Comparison of ENCODE assay signal across 9 cellular contexts in genomic region chr19:42402376-42403116, GRCh38. TPM values are rescaled to one million over a fixed set of nuclear protein-coding genes. Genes with fewer than 3 reads are reported as not detected.
DNase-seq lines count a peak whose midpoint lies in the region; ATAC-seq, FAIRE-seq and TF ChIP-seq lines count a peak whose summit lies in the region.
"Had no signal": no experiment of that assay in that cellular context is flagged by ENCODE, and none has a peak within 500 bp of the region (broad histone marks: within the 10 kb centered on the region; RNA-seq: fewer than 3 reads in every experiment).

No MANE protein-coding gene starts in this region.

- intact Hi-C loops in CD4-positive, alpha-beta memory T cell (cut with micrococcal nuclease) = no loop called here
- intact Hi-C loops in dendritic cell treated with granulocyte-macrophage colony-stimulating factor and Interleukin-4, amounts not matched to agents 40 ng/mL and 50 ng/mL, for 4 days (cut with micrococcal nuclease) = loop anchor here (5.0 kb wide), 1 partner anchor 295 kb away; no protein-coding TSS in a partner anchor

- peaks cover 52% of the 10 kb centered on the region for H4K20me1 ChIP-seq in neural progenitor cell (ENCODE audit: low read depth)

- H3K4me3 Mint-ChIP-seq in CD4-positive, alpha-beta memory T cell = peak overlapping the region in 7 of 8 donors; percentile 82 to 91 (median 85)
- H3K4me3 Mint-ChIP-seq in dendritic cell treated with granulocyte-macrophage colony-stimulating factor and Interleukin-4, amounts not matched to agents 40 ng/mL and 50 ng/mL, for 4 days = peak overlapping the region; percentile 71
- peak overlapping the region; percentile 93 for H3K4me3 Mint-ChIP-seq in neural progenitor cell

- TF ChIP-seq CTCF in neural progenitor cell (IDR thresholded peaks at IDR 0.05) = no peak

- no peak overlapping the region for H3K27ac ChIP-seq in CD4-positive, alpha-beta memory T cell (ENCODE audit: low read depth, low read length)
- H3K27ac ChIP-seq in neural progenitor cell = no peak overlapping the region

- peak overlapping the region; percentile 92 for H3K4me2 ChIP-seq in neural progenitor cell

- H2AFZ ChIP-seq in neural progenitor cell (replicated peaks) = no peak overlapping the region

- no peak for ATAC-seq in HG02763 (IDR thresholded peaks at IDR 0.05; ENCODE audit: unreplicated experiment)
- no peak for ATAC-seq in GM21381 (IDR thresholded peaks at IDR 0.05; ENCODE audit: unreplicated experiment)

- H3K27me3 Mint-ChIP-seq in CD4-positive, alpha-beta memory T cell = no peaks in the 10 kb centered on the region
- H3K27me3 Mint-ChIP-seq in dendritic cell treated with granulocyte-macrophage colony-stimulating factor and Interleukin-4, amounts not matched to agents 40 ng/mL and 50 ng/mL, for 4 days = peaks cover 29% of the 10 kb centered on the region
- H3K27me3 Mint-ChIP-seq in neural progenitor cell (ENCODE audit: insufficient read depth, low read depth) = peaks cover 13% of the 10 kb centered on the region

- peak overlapping the region; percentile 39 to 88 (median 74) for H3K27ac Mint-ChIP-seq in CD4-positive, alpha-beta memory T cell
- no peak overlapping the region for H3K27ac Mint-ChIP-seq in dendritic cell treated with granulocyte-macrophage colony-stimulating factor and Interleukin-4, amounts not matched to agents 40 ng/mL and 50 ng/mL, for 4 days
- H3K27ac Mint-ChIP-seq in neural progenitor cell = no peak overlapping the region

- no peaks in the 10 kb centered on the region for H3K9me3 Mint-ChIP-seq in CD4-positive, alpha-beta memory T cell
- no peaks in the 10 kb centered on the region for H3K9me3 Mint-ChIP-seq in dendritic cell treated with granulocyte-macrophage colony-stimulating factor and Interleukin-4, amounts not matched to agents 40 ng/mL and 50 ng/mL, for 4 days
- no peaks in the 10 kb centered on the region for H3K9me3 Mint-ChIP-seq in neural progenitor cell

- FAIRE-seq in frontal cortex (lab: Jason Lieb, UNC) = no peak

- no peak for DNase-seq in CD4-positive, alpha-beta memory T cell
- DNase-seq in NCI-H1092 treated with DMSO at 0.1 percent for 48 hours (lab: John Stamatoyannopoulos, UW) = peak; percentile 30
- peak; percentile 32 for DNase-seq in neural progenitor cell (ENCODE audit: low spot score)
- no peak for DNase-seq in NCI-H526 treated with DMSO at 0.1 percent for 48 hours (lab: John Stamatoyannopoulos, UW)
- no peak for DNase-seq in frontal cortex (ENCODE audit: low spot score in 2 of 2)

- CTCF ChIA-PET in CD4-positive, alpha-beta memory T cell (lab: Charles Lee; ENCODE audit: partially characterized antibody) = interaction anchor here (0.6 to 2.7 kb wide), 5 partner anchors 13 to 439 kb away, joined by 3 to 13 read pairs (median 4); no protein-coding TSS in a partner anchor

- no peaks in the 10 kb centered on the region for H3K9me3 ChIP-seq in CD4-positive, alpha-beta memory T cell (ENCODE audit: control insufficient read depth in 1 of 2, low read length in 2 of 2)
- H3K9me3 ChIP-seq in neural progenitor cell (ENCODE audit: low read depth) = no peaks in the 10 kb centered on the region

- peaks cover 21% of the 10 kb centered on the region for H3F3A ChIP-seq in neural progenitor cell (ENCODE audit: low read depth)

- POLR2A ChIA-PET in CD4-positive, alpha-beta memory T cell (lab: Charles Lee; ENCODE audit: partially characterized antibody) = interaction anchor here (0.9 to 3.4 kb wide), 3 partner anchors 17 to 48 kb away, joined by 3 to 13 read pairs (median 7); no protein-coding TSS in a partner anchor

- H3K36me3 ChIP-seq in CD4-positive, alpha-beta memory T cell (ENCODE audit: insufficient read depth, low read length) = no peaks in the 10 kb centered on the region
- H3K36me3 ChIP-seq in neural progenitor cell = no peaks in the 10 kb centered on the region

- H3K4me3 ChIP-seq in CD4-positive, alpha-beta memory T cell (ENCODE audit: low read length in 2 of 2) = peak overlapping the region; percentile 23 to 52
- H3K4me3 ChIP-seq in neural progenitor cell = peak overlapping the region; percentile 70

- H3K36me3 Mint-ChIP-seq in CD4-positive, alpha-beta memory T cell = peaks cover 0 to 7% of the 10 kb centered on the region in 2 donors
- H3K36me3 Mint-ChIP-seq in dendritic cell treated with granulocyte-macrophage colony-stimulating factor and Interleukin-4, amounts not matched to agents 40 ng/mL and 50 ng/mL, for 4 days (ENCODE audit: low read depth) = peaks cover 19% of the 10 kb centered on the region
- H3K36me3 Mint-ChIP-seq in neural progenitor cell = peaks cover 7% of the 10 kb centered on the region

- H3K4me1 ChIP-seq in CD4-positive, alpha-beta memory T cell (ENCODE audit: insufficient read depth, low read length) = peaks cover 24% of the 10 kb centered on the region
- H3K4me1 ChIP-seq in neural progenitor cell = peaks cover 12% of the 10 kb centered on the region

- H3K27me3 ChIP-seq in CD4-positive, alpha-beta memory T cell (ENCODE audit: insufficient read depth, low read length) = no peaks in the 10 kb centered on the region
- H3K27me3 ChIP-seq in neural progenitor cell = peaks cover 5% of the 10 kb centered on the region

- peaks cover 20 to 45% (median 31%) of the 10 kb centered on the region in 4 donors for H3K4me1 Mint-ChIP-seq in CD4-positive, alpha-beta memory T cell
- H3K4me1 Mint-ChIP-seq in dendritic cell treated with granulocyte-macrophage colony-stimulating factor and Interleukin-4, amounts not matched to agents 40 ng/mL and 50 ng/mL, for 4 days (ENCODE audit: low read depth) = peaks cover 35% of the 10 kb centered on the region
- peaks cover 24% of the 10 kb centered on the region for H3K4me1 Mint-ChIP-seq in neural progenitor cell

- H3K9ac ChIP-seq in neural progenitor cell = peak overlapping the region; percentile 16

- peaks cover 10% of the 10 kb centered on the region for H3K79me2 ChIP-seq in neural progenitor cell (ENCODE audit: low read depth)

RNA-seq across cellular contexts. Expression of gene CNFN, which starts 12.4 kb away (rescaled TPM):
- total RNA-seq in CD4-positive, alpha-beta memory T cell = not detected
- polyA plus RNA-seq in CD4-positive, alpha-beta memory T cell = under 1 TPM in 1 of 2 donors, not detected in 1; 0.96 TPM
- 2.9 and 3.2 TPM in 2 replicates for total RNA-seq in neural progenitor cell (ENCODE audit: low replicate concordance)
- total RNA-seq in frontal cortex = not detected
- total RNA-seq: T-helper 1 cell treated with Interleukin-12 subunit alpha and Interleukin-12 subunit beta and Interleukin-4 antibody, amounts not matched to agents 30 ng/mL and 1 ng/mL, for 36 hours had no signal

RNA-seq across cellular contexts. Expression of gene LIPE, which starts 24.6 kb away (rescaled TPM):
- 10 to 100 TPM; 32.5 to 32.6 TPM for total RNA-seq in CD4-positive, alpha-beta memory T cell
- polyA plus RNA-seq in CD4-positive, alpha-beta memory T cell = 1 to 10 TPM; 4.0 to 7.4 TPM
- total RNA-seq in neural progenitor cell (ENCODE audit: low replicate concordance) (3.5 and 5.0 TPM in 2 replicates), frontal cortex (10.2 TPM)

RNA-seq across cellular contexts. Expression of gene CXCL17, which starts 40.2 kb away (rescaled TPM):
- not detected for total RNA-seq in CD4-positive, alpha-beta memory T cell
- polyA plus RNA-seq in CD4-positive, alpha-beta memory T cell = not detected
- 0.12 TPM in 1 of 2 replicates, not detected in the other for total RNA-seq in neural progenitor cell (ENCODE audit: low replicate concordance)
- not detected for total RNA-seq in frontal cortex
- total RNA-seq: T-helper 1 cell treated with Interleukin-12 subunit alpha and Interleukin-12 subunit beta and Interleukin-4 antibody, amounts not matched to agents 30 ng/mL and 1 ng/mL, for 36 hours had no signal

Comparison
In these comparisons a context has a peak if more than half of its experiments do, and no peak if none do; other contexts are left out.
1. DNase-seq: peak in NCI-H1092 treated with DMSO at 0.1 percent for 48 hours (single experiment) and neural progenitor cell (single experiment); none in CD4-positive, alpha-beta memory T cell (0 of 5), NCI-H526 treated with DMSO at 0.1 percent for 48 hours (single experiment) and frontal cortex (0 of 2).
2. H3K27ac Mint-ChIP-seq: peak in CD4-positive, alpha-beta memory T cell (7 of 7); none in dendritic cell treated with granulocyte-macrophage colony-stimulating factor and Interleukin-4, amounts not matched to agents 40 ng/mL and 50 ng/mL, for 4 days (single experiment) and neural progenitor cell (single experiment).
3. Peak in every context shown above with its lines, with median percentiles within 50 percentile points of each other: H3K4me3 Mint-ChIP-seq.